21 cellular contexts compared by ENCODE assay signal in genomic region chr14:38973083-38973700, GRCh38.
A peak's percentile ranks its signal among the peaks of the same experiment; 100 is the strongest.
DNase-seq lines count a peak whose midpoint lies in the region; ATAC-seq and TF ChIP-seq lines count a peak whose summit lies in the region.
"Had no signal": no experiment of that assay in that cellular context is flagged by ENCODE, and none has a peak within 500 bp of the region (broad histone marks: within the 10 kb centered on the region; RNA-seq: fewer than 3 reads in every experiment).

No MANE protein-coding gene starts in this region.

- no peaks in the 10 kb centered on the region for H3K79me1 ChIP-seq in neuronal stem cell (ENCODE audit: low read depth, low read length)

- H3K36me3 ChIP-seq in neuronal stem cell (replicated peaks in 1 of 2; ENCODE audit: control insufficient read depth in 2 of 2, insufficient read depth in 2 of 2, low read length in 2 of 2), result no peaks in the 10 kb centered on the region
- H3K36me3 ChIP-seq: BLaER1 had no signal

- no peaks in the 10 kb centered on the region for H3K27me3 Mint-ChIP-seq in stimulated activated naive CD8-positive, alpha-beta T cell treated with anti-CD3 and anti-CD28 coated beads, Interleukin-15, amount 100 ng/mL, for 72 hours
- peaks cover 2% of the 10 kb centered on the region for H3K27me3 Mint-ChIP-seq in glutamatergic neuron (ENCODE audit: unreplicated experiment)

- H3K14ac ChIP-seq in neuronal stem cell (ENCODE audit: low read length), result no peak overlapping the region

- H3K36me3 Mint-ChIP-seq in glutamatergic neuron (ENCODE audit: unreplicated experiment), result peaks cover 11% of the 10 kb centered on the region
- H3K36me3 Mint-ChIP-seq: CD4-positive, CD25-positive, alpha-beta regulatory T cell; CD8-positive, alpha-beta T cell had no signal

- ATAC-seq in stimulated activated naive CD8-positive, alpha-beta T cell treated with anti-CD3 and anti-CD28 coated beads, Interleukin-15, amount 100 ng/mL, for 72 hours, result peak; percentile 35
- ATAC-seq in stimulated activated naive CD8-positive, alpha-beta T cell treated with anti-CD3 and anti-CD28 coated beads, Interleukin-15, Interleukin-2, amounts not matched to agents 100 U/mL and 50 U/mL, for 24 hours, result no peak
- no peak for ATAC-seq in GM21526 (IDR thresholded peaks at IDR 0.05; ENCODE audit: low FRiP score, unreplicated experiment)
- ATAC-seq: CD8-positive, alpha-beta T cell; GM12878; GM23338; HCT116 had no signal

- H2BK120ac ChIP-seq in neuronal stem cell (ENCODE audit: low read depth, low read length), result no peak overlapping the region

- H3K4me1 ChIP-seq in neuronal stem cell (ENCODE audit: control insufficient read depth in 2 of 2, insufficient read depth in 1 of 2, low read depth in 1 of 2, low read length in 2 of 2), result peaks cover 0 to 5% of the 10 kb centered on the region in 2 donors
- H3K4me1 ChIP-seq: BLaER1 had no signal

- H3K27me3 ChIP-seq in neuronal stem cell (ENCODE audit: control insufficient read depth in 3 of 3, insufficient read depth in 3 of 3, low read depth in 1 of 3, low read length in 3 of 3), result no peaks in the 10 kb centered on the region
- H3K27me3 ChIP-seq: BLaER1 had no signal

- H4K8ac ChIP-seq in neuronal stem cell (ENCODE audit: low read depth, low read length), result no peak overlapping the region

- no peak overlapping the region for H3K9ac ChIP-seq in neuronal stem cell (ENCODE audit: low read depth, low read length, poor library complexity)
- H3K9ac ChIP-seq: BLaER1 had no signal

- H2AK5ac ChIP-seq in neuronal stem cell (ENCODE audit: low read depth, low read length), result no peak overlapping the region

- H2BK5ac ChIP-seq in neuronal stem cell (ENCODE audit: low read length), result no peak overlapping the region

- H4K91ac ChIP-seq in neuronal stem cell (ENCODE audit: low read depth, low read length, poor library complexity), result no peak overlapping the region

- no peak overlapping the region for H3K4ac ChIP-seq in neuronal stem cell (ENCODE audit: low read length)

- H2BK15ac ChIP-seq in neuronal stem cell (ENCODE audit: low read length), result no peak overlapping the region

- no peak overlapping the region for H3K4me3 Mint-ChIP-seq in stimulated activated naive CD8-positive, alpha-beta T cell treated with anti-CD3 and anti-CD28 coated beads, Interleukin-15, amount 100 ng/mL, for 72 hours
- H3K4me3 Mint-ChIP-seq in glutamatergic neuron (ENCODE audit: unreplicated experiment), result no peak overlapping the region
- H3K4me3 Mint-ChIP-seq: B cell; CD4-positive, CD25-positive, alpha-beta regulatory T cell; CD8-positive, alpha-beta T cell; GM23338; H9 had no signal

- no peaks in the 10 kb centered on the region for H3K9me3 ChIP-seq in neuronal stem cell (replicated peaks in 1 of 2; ENCODE audit: control insufficient read depth in 2 of 2, insufficient read depth in 1 of 2, low read depth in 1 of 2, low read length in 2 of 2)
- H3K9me3 ChIP-seq: BLaER1 had no signal

- no peak overlapping the region for H3K27ac ChIP-seq in neuronal stem cell (replicated peaks; ENCODE audit: low read length)
- H3K27ac ChIP-seq: 22Rv1, BLaER1, C4-2B had no signal

- H3K27ac Mint-ChIP-seq in stimulated activated naive CD8-positive, alpha-beta T cell treated with anti-CD3 and anti-CD28 coated beads, Interleukin-15, amount 100 ng/mL, for 72 hours, result no peak overlapping the region
- no peak overlapping the region for H3K27ac Mint-ChIP-seq in glutamatergic neuron (ENCODE audit: unreplicated experiment)
- H3K27ac Mint-ChIP-seq: B cell; CD4-positive, CD25-positive, alpha-beta regulatory T cell; CD8-positive, alpha-beta T cell; GM23338; H9 had no signal

- peaks cover 7 to 9% of the 10 kb centered on the region in 2 donors for H3K9me3 Mint-ChIP-seq in stimulated activated naive CD8-positive, alpha-beta T cell treated with anti-CD3 and anti-CD28 coated beads, Interleukin-15, amount 100 ng/mL, for 72 hours
- peaks cover 3% of the 10 kb centered on the region for H3K9me3 Mint-ChIP-seq in glutamatergic neuron (ENCODE audit: unreplicated experiment)

- peak overlapping the region; percentile 15 for H3K18ac ChIP-seq in neuronal stem cell (ENCODE audit: low read length)

- DNase-seq in NCI-H146 (lab: John Stamatoyannopoulos, UW), result peak; percentile 12
- DNase-seq in NCI-H146 treated with DMSO at 0.1 percent for 48 hours (lab: John Stamatoyannopoulos, UW; ENCODE audit: unreplicated experiment), result no peak
- no peak for DNase-seq in stimulated activated naive CD8-positive, alpha-beta T cell treated with anti-CD3 and anti-CD28 coated beads, Interleukin-15, amount 100 ng/mL, for 72 hours
- DNase-seq in stimulated activated naive CD8-positive, alpha-beta T cell treated with anti-CD3 and anti-CD28 coated beads, Interleukin-15, Interleukin-2, amounts not matched to agents 100 U/mL and 50 U/mL, for 24 hours, result no peak
- no peak for DNase-seq in neuronal stem cell (ENCODE audit: low spot score)
- no peak for DNase-seq in stimulated activated naive CD4-positive, alpha-beta T cell treated with Interleukin-2 at 50 U/mL for 16 hours (lab: John Stamatoyannopoulos, UW)
- no peak for DNase-seq in glutamatergic neuron
- DNase-seq: CD4-positive, CD25-positive, alpha-beta regulatory T cell; CD8-positive, alpha-beta T cell; DMS79; EL; GDM1; H9 had no signal

- H2BK12ac ChIP-seq in neuronal stem cell (ENCODE audit: low read length), result no peak overlapping the region

- H3K4me3 ChIP-seq in neuronal stem cell (ENCODE audit: low read length in 2 of 2), result no peak overlapping the region
- H3K4me3 ChIP-seq: BLaER1, GM12878, GM23338 had no signal

- H3K4me2 ChIP-seq in neuronal stem cell (ENCODE audit: insufficient read depth, low read length, poor library complexity, severe bottlenecking), result no peak overlapping the region
- H3K4me2 ChIP-seq: BLaER1, GM23338 had no signal

- H3K4me1 Mint-ChIP-seq in stimulated activated naive CD8-positive, alpha-beta T cell treated with anti-CD3 and anti-CD28 coated beads, Interleukin-15, amount 100 ng/mL, for 72 hours, result no peaks in the 10 kb centered on the region
- H3K4me1 Mint-ChIP-seq in glutamatergic neuron (ENCODE audit: low read depth, unreplicated experiment), result no peaks in the 10 kb centered on the region
- H3K4me1 Mint-ChIP-seq: B cell; CD4-positive, CD25-positive, alpha-beta regulatory T cell; GM23338 had no signal

- H2AFZ ChIP-seq in neuronal stem cell (ENCODE audit: low read length), result no peak overlapping the region
- H2AFZ ChIP-seq: GM23338 had no signal

- TF ChIP-seq CTCF in glutamatergic neuron (IDR thresholded peaks at IDR 0.05; ENCODE audit: partially characterized antibody, unreplicated experiment), result no peak

- H3K23ac ChIP-seq in neuronal stem cell (ENCODE audit: low read depth, low read length, poor library complexity), result peak overlapping the region; percentile 3

- WGBS in neuronal stem cell (ENCODE audit: extremely low coverage in 2 of 2, insufficient read length in 2 of 2, insufficient replicate concordance in 1 of 2), 2 donors, result no CpG with 5 or more reads among the region's 2 CpGs
